In genomic region chr2:27720004-27720551, GRCh38 we compare ENCODE assay signal across 8 cellular contexts. TPM values are rescaled to one million over a fixed set of nuclear protein-coding genes. Genes with fewer than 3 reads are reported as not detected.
A peak's percentile ranks its signal among the peaks of the same experiment; 100 is the strongest.
DNase-seq lines count a peak whose midpoint lies in the region; ATAC-seq and TF ChIP-seq lines count a peak whose summit lies in the region.

No MANE protein-coding gene starts in this region.

- WGBS in upper lobe of left lung, 2 donors, result 25 to 45% methylated on average over 6 to 7 of the region's 7 CpGs

- intact Hi-C loops in lower lobe of right lung (cut with DNase I), result no loop called here

- no peak for TF ChIP-seq POLR2A in upper lobe of left lung (IDR thresholded peaks at IDR 0.05)

- H3K36me3 ChIP-seq in lower lobe of right lung (no peaks in the 10 kb centered on the region), upper lobe of left lung (no peaks in the 10 kb centered on the region)

- H3K4me3 ChIP-seq in lower lobe of right lung (no peak overlapping the region), upper lobe of left lung (no peak overlapping the region)

- TF ChIP-seq CTCF in lower lobe of right lung (IDR thresholded peaks at IDR 0.05), result no peak
- no peak for TF ChIP-seq CTCF in upper lobe of left lung (IDR thresholded peaks at IDR 0.05)

- TF ChIP-seq EP300 in upper lobe of left lung (IDR thresholded peaks at IDR 0.05), result peak in 1 of 4 donors; percentile 42

- H3K27ac ChIP-seq in lower lobe of right lung (no peak overlapping the region), upper lobe of left lung (no peak overlapping the region)

- H3K4me1 ChIP-seq in lower lobe of right lung (peaks cover 28% of the 10 kb centered on the region), upper lobe of left lung (peaks cover 26 to 41% (median 30%) of the 10 kb centered on the region in 4 donors)

- no peaks in the 10 kb centered on the region for H3K9me3 ChIP-seq in lower lobe of right lung
- H3K9me3 ChIP-seq in upper lobe of left lung, result no peaks in the 10 kb centered on the region

- H3K27me3 ChIP-seq in lower lobe of right lung (ENCODE audit: low read depth), result peaks cover 4% of the 10 kb centered on the region
- peaks cover 0 to 11% (median 0%) of the 10 kb centered on the region in 4 donors for H3K27me3 ChIP-seq in upper lobe of left lung

- ATAC-seq in lower lobe of right lung, result peak; percentile 32 to 53
- peak; percentile 60 to 62 for ATAC-seq in upper lobe of left lung (ENCODE audit: low FRiP score in 2 of 2)
- no peak for ATAC-seq in HG02981 (IDR thresholded peaks at IDR 0.05; ENCODE audit: unreplicated experiment)

- peak; percentile 92 for DNase-seq in AG08396 (ENCODE audit: low spot score)
- DNase-seq in M059J (ENCODE audit: low read depth), result peak; percentile 97
- peak; percentile 42 for DNase-seq in activated T-helper 9 cell treated with anti-CD3 and anti-CD28 coated beads, Interleukin-2, amount 50 U/mL, for 16 hours (ENCODE audit: low read depth)
- no peak for DNase-seq in lower lobe of right lung
- peak in 1 of 2 donors; percentile 66 for DNase-seq in upper lobe of left lung
- DNase-seq in NCI-H526 (lab: John Stamatoyannopoulos, UW), result no peak
- DNase-seq in NCI-H748 (lab: John Stamatoyannopoulos, UW; ENCODE audit: unreplicated experiment), result no peak

RNA-seq across cellular contexts. Expression of gene MRPL33, which starts 51.4 kb away (rescaled TPM):
- total RNA-seq in M059J (2014; rRNA removed; shearing (Covaris generic)), result 184 and 206 TPM in 2 replicates
- total RNA-seq in lower lobe of right lung (93.3 TPM), upper lobe of left lung (100 to 1,000 TPM in 2 of 6 donors, 10 to 100 TPM in 4; 54.5 to 122 (median 72.4) TPM)

RNA-seq across cellular contexts. Expression of gene SLC4A1AP, which starts 56.4 kb away (rescaled TPM):
- total RNA-seq in M059J (2014; rRNA removed; shearing (Covaris generic)), result 19.8 and 35.1 TPM in 2 replicates
- total RNA-seq in lower lobe of right lung (19.6 TPM), upper lobe of left lung (10 to 100 TPM; 15.8 to 44.0 (median 21.6) TPM)

RNA-seq across cellular contexts. Expression of gene SUPT7L, which starts 56.7 kb away (rescaled TPM):
- total RNA-seq in M059J (2014; rRNA removed; shearing (Covaris generic)), result 22.0 and 27.8 TPM in 2 replicates
- 29.6 TPM for total RNA-seq in lower lobe of right lung
- total RNA-seq in upper lobe of left lung, result 10 to 100 TPM; 22.2 to 70.2 (median 25.0) TPM

Comparison
In these comparisons a context has a peak if more than half of its experiments do, and no peak if none do; other contexts are left out.
1. DNase-seq: peak in AG08396 (single experiment), M059J (single experiment) and activated T-helper 9 cell treated with anti-CD3 and anti-CD28 coated beads, Interleukin-2, amount 50 U/mL, for 16 hours (single experiment); none in lower lobe of right lung (single experiment), NCI-H526 (0 of 2) and NCI-H748 (single experiment).